ENCODE assay signal across 23 cellular contexts in the genomic region with DNA sequence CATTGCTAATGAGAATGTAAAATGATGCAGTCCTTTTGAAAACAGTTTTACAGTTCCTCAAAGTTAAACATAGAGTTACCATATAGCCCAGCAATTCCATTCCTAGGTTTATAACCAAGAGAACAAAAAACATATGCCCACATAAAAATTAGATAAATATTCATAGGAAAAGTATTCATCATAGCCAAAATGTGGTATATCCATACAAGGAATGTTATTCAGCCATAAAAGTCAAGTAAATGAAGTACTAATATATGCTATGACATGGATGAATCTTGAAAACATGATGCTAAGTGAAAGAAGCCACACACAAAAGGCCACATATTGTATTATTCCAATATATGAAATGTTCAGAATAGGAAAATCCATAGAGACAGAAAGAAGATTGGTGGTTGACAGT.
DNase-seq lines count a peak whose midpoint lies in the region; ATAC-seq and TF ChIP-seq lines count a peak whose summit lies in the region.
"Had no signal": no experiment of that assay in that cellular context is flagged by ENCODE, and none has a peak within 500 bp of the region (broad histone marks: within the 10 kb centered on the region; RNA-seq: fewer than 3 reads in every experiment).

No MANE protein-coding gene starts in this region.

- H3K4me1 ChIP-seq in left ventricle myocardium inferior (peaks cover 54% of the 10 kb centered on the region), right atrium auricular region (peaks cover 0 to 11% of the 10 kb centered on the region in 2 donors), colonic mucosa (no peaks in the 10 kb centered on the region), parathyroid adenoma (peaks cover 2% of the 10 kb centered on the region), upper lobe of right lung (peaks cover 13% of the 10 kb centered on the region)

- H3K9me3 ChIP-seq in left ventricle myocardium inferior (replicated peaks), result no peaks in the 10 kb centered on the region
- no peaks in the 10 kb centered on the region for H3K9me3 ChIP-seq in right atrium auricular region
- no peaks in the 10 kb centered on the region for H3K9me3 ChIP-seq in colonic mucosa
- H3K9me3 ChIP-seq in parathyroid adenoma (ENCODE audit: control insufficient read depth, low read length), result no peaks in the 10 kb centered on the region
- no peaks in the 10 kb centered on the region for H3K9me3 ChIP-seq in upper lobe of right lung

- ATAC-seq in upper lobe of right lung, result no peak
- ATAC-seq: K562; naive thymus-derived CD4-positive, alpha-beta T cell; T-helper 17 cell had no signal

- H3K4me2 ChIP-seq in parathyroid adenoma (ENCODE audit: low read length), result no peak overlapping the region
- H3K4me2 ChIP-seq: BLaER1 treated with 17β-estradiol and CSF1 and Interleukin-3, amounts not matched to agents 10 nM and 100 nM; smooth muscle cell had no signal

- H3K9ac ChIP-seq in colonic mucosa (ENCODE audit: low read depth in 2 of 2, low read length in 2 of 2) (no peak overlapping the region), parathyroid adenoma (no peak overlapping the region)
- H3K9ac ChIP-seq: BLaER1 treated with 17β-estradiol and CSF1 and Interleukin-3, amounts not matched to agents 10 nM and 100 nM had no signal

- intact Hi-C loops in left ventricle myocardium inferior (cut with micrococcal nuclease), result no loop called here
- intact Hi-C loops in colonic mucosa (cut with DNase I), result no loop called here
- intact Hi-C loops in upper lobe of right lung (cut with DNase I), result no loop called here

- peak overlapping the region; percentile 5 for H3K4me3 ChIP-seq in left ventricle myocardium inferior
- H3K4me3 ChIP-seq in right atrium auricular region, result no peak overlapping the region
- no peak overlapping the region for H3K4me3 ChIP-seq in colonic mucosa
- H3K4me3 ChIP-seq in parathyroid adenoma (ENCODE audit: low read depth, low read length), result no peak overlapping the region
- H3K4me3 ChIP-seq in upper lobe of right lung, result no peak overlapping the region
- H3K4me3 ChIP-seq: BLaER1 treated with 17β-estradiol and CSF1 and Interleukin-3, amounts not matched to agents 10 nM and 100 nM; K562; smooth muscle cell had no signal

- H3K27me3 ChIP-seq in left ventricle myocardium inferior (ENCODE audit: low read depth) (no peaks in the 10 kb centered on the region), right atrium auricular region (no peaks in the 10 kb centered on the region), colonic mucosa (no peaks in the 10 kb centered on the region), parathyroid adenoma (ENCODE audit: control insufficient read depth, insufficient read depth, low read length) (no peaks in the 10 kb centered on the region), upper lobe of right lung (no peaks in the 10 kb centered on the region)
- H3K27me3 ChIP-seq: BLaER1 treated with 17β-estradiol and CSF1 and Interleukin-3, amounts not matched to agents 10 nM and 100 nM had no signal

- H3K27ac ChIP-seq in left ventricle myocardium inferior (replicated peaks) (peak overlapping the region; percentile 77), right atrium auricular region (peak overlapping the region in 1 of 2 donors; percentile 63), colonic mucosa (peak overlapping the region; percentile 40), parathyroid adenoma (peak overlapping the region; percentile 63), upper lobe of right lung (peak overlapping the region; percentile 48)
- H3K27ac ChIP-seq: BLaER1 treated with 17β-estradiol and CSF1 and Interleukin-3, amounts not matched to agents 10 nM and 100 nM had no signal

- no peak overlapping the region for H2AFZ ChIP-seq in parathyroid adenoma

- H3K36me3 ChIP-seq in left ventricle myocardium inferior (peaks cover 18% of the 10 kb centered on the region), right atrium auricular region (peaks cover 18% of the 10 kb centered on the region), colonic mucosa (no peaks in the 10 kb centered on the region), parathyroid adenoma (ENCODE audit: control insufficient read depth, insufficient read depth, low read length) (no peaks in the 10 kb centered on the region), upper lobe of right lung (peaks cover 11% of the 10 kb centered on the region)

- no peak for TF ChIP-seq CTCF in left ventricle myocardium inferior (IDR thresholded peaks at IDR 0.05; ENCODE audit: borderline replicate concordance)
- no peak for TF ChIP-seq CTCF in right atrium auricular region (IDR thresholded peaks at IDR 0.05)
- TF ChIP-seq CTCF in colonic mucosa (IDR thresholded peaks at IDR 0.05), result no peak
- TF ChIP-seq CTCF in parathyroid adenoma (IDR thresholded peaks at IDR 0.05), result no peak
- no peak for TF ChIP-seq CTCF in upper lobe of right lung (IDR thresholded peaks at IDR 0.05)

- no peak for DNase-seq in left ventricle myocardium inferior
- DNase-seq in right atrium auricular region (ENCODE audit: low spot score), result no peak
- no peak for DNase-seq in colonic mucosa
- no peak for DNase-seq in upper lobe of right lung
- DNase-seq in NCI-H226, result no peak
- DNase-seq in anterior cingulate cortex (lab: John Stamatoyannopoulos, UW), result no peak
- DNase-seq in hepatic stellate cell (ENCODE audit: low spot score), result no peak
- DNase-seq: activated CD4-positive, alpha-beta T cell treated with anti-CD3 and anti-CD28 coated beads, Interleukin-2, amount 10 ng/mL, durations not matched to agents 7 days and 5 days; activated naive CD4-positive, alpha-beta T cell treated with anti-CD3 and anti-CD28 coated beads, Interleukin-2, amount 50 U/mL, for 16 hours; amygdala; COR-L47; HCEC 1CT; MM.1S; naive thymus-derived CD4-positive, alpha-beta T cell; NCI-H1417 treated with DMSO at 0.1 percent for 48 hours; NCI-H446; NCI-H82; RPMI8226; T-helper 17 cell had no signal

- no peaks in the 10 kb centered on the region for H3K79me2 ChIP-seq in parathyroid adenoma
